Comparison of ENCODE assay signal across 9 cellular contexts in genomic region chr19:1945899-1946298, GRCh38.
DNase-seq lines count a peak whose midpoint lies in the region; ATAC-seq and TF ChIP-seq lines count a peak whose summit lies in the region.
"Had no signal": no experiment of that assay in that cellular context is flagged by ENCODE, and none has a peak within 500 bp of the region (broad histone marks: within the 10 kb centered on the region; RNA-seq: fewer than 3 reads in every experiment).

No MANE protein-coding gene starts in this region.

- no peak overlapping the region for H3K9ac ChIP-seq in NT2/D1 (ENCODE audit: insufficient read length, low read depth)

- peaks cover 38% of the 10 kb centered on the region for H3K36me3 ChIP-seq in NT2/D1 (ENCODE audit: insufficient read depth, insufficient read length, low read length)

- no peak overlapping the region for H3K4me3 ChIP-seq in NT2/D1 (ENCODE audit: insufficient read length, low read depth)
- H3K4me3 ChIP-seq in cardiac fibroblast (replicated peaks in 1 of 2; ENCODE audit: low read depth in 2 of 2, low read length in 2 of 2), result no peak overlapping the region
- H3K4me3 ChIP-seq: skin epidermis had no signal

- H3K4me1 Mint-ChIP-seq in memory B cell, result peaks cover 31% of the 10 kb centered on the region

- no peaks in the 10 kb centered on the region for H3K9me3 ChIP-seq in NT2/D1 (ENCODE audit: insufficient read depth, low read length)

- H3K27me3 ChIP-seq in NT2/D1 (ENCODE audit: insufficient read depth, insufficient read length), result no peaks in the 10 kb centered on the region

- no peaks in the 10 kb centered on the region for H3K9me3 Mint-ChIP-seq in memory B cell

- no peaks in the 10 kb centered on the region for H3K36me3 Mint-ChIP-seq in memory B cell

- peak overlapping the region; percentile 14 for H3K4me3 Mint-ChIP-seq in memory B cell

- TF ChIP-seq CTCF in cardiac fibroblast (IDR thresholded peaks at IDR 0.05; ENCODE audit: low read depth, low read length), result peak; percentile 65

- DNase-seq in NK-92 treated with Interleukin-12 subunit alpha and Interleukin-12 subunit beta, amount 100 ng/mL, for 24 hours (lab: John Stamatoyannopoulos, UW), result peak; percentile 21
- DNase-seq in NK-92 (lab: John Stamatoyannopoulos, UW; ENCODE audit: unreplicated experiment), result no peak
- DNase-seq in NT2/D1 (ENCODE audit: low read depth, low spot score), result peak; percentile 51
- DNase-seq in cardiac fibroblast (ENCODE audit: low read depth in 2 of 2), result peak; percentile 22
- DNase-seq in memory B cell (ENCODE audit: low spot score in 2 of 2), result no peak
- no peak for DNase-seq in GOT3 (lab: John Stamatoyannopoulos, UW)

- peak overlapping the region; percentile 65 for H3K27ac Mint-ChIP-seq in memory B cell

- H3K27me3 Mint-ChIP-seq in memory B cell, result no peaks in the 10 kb centered on the region

- peaks cover 36% of the 10 kb centered on the region for H3K4me1 ChIP-seq in NT2/D1 (ENCODE audit: insufficient read depth, insufficient read length)

- ATAC-seq in memory B cell (ENCODE audit: low read depth), result no peak
- ATAC-seq in GM19035 (IDR thresholded peaks at IDR 0.05; ENCODE audit: unreplicated experiment), result no peak
- no peak for ATAC-seq in HG03432 (IDR thresholded peaks at IDR 0.05; ENCODE audit: unreplicated experiment)

Comparison
In these comparisons a context has a peak if more than half of its experiments do, and no peak if none do; other contexts are left out.
1. DNase-seq: peak in NK-92 treated with Interleukin-12 subunit alpha and Interleukin-12 subunit beta, amount 100 ng/mL, for 24 hours (single experiment), NT2/D1 (single experiment) and cardiac fibroblast (2 of 2); none in NK-92 (single experiment), memory B cell (0 of 2) and GOT3 (single experiment).